ENCODE assay signal across 19 cellular contexts in genomic region chr2:99784946-99785345, GRCh38.
DNase-seq lines count a peak whose midpoint lies in the region; ATAC-seq and TF ChIP-seq lines count a peak whose summit lies in the region.
"Had no signal": no experiment of that assay in that cellular context is flagged by ENCODE, and none has a peak within 500 bp of the region (broad histone marks: within the 10 kb centered on the region; RNA-seq: fewer than 3 reads in every experiment).

No MANE protein-coding gene starts in this region.

- BruUV-seq in IMR-90 (replicated peaks; lab: Mats Ljungman, UMichigan) = no TSS peak

- no peaks in the 10 kb centered on the region for H3K9me1 ChIP-seq in IMR-90 (ENCODE audit: insufficient read depth, low read length)

- no peak overlapping the region for H2BK20ac ChIP-seq in IMR-90 (ENCODE audit: low read depth, low read length)

- no peak for TF ChIP-seq CTCF in 22Rv1 (IDR thresholded peaks at IDR 0.05)
- no peak for TF ChIP-seq CTCF in IMR-90 (conservative IDR thresholded peaks at IDR 0.05; ENCODE audit: low read depth, low read length)
- no peak for TF ChIP-seq CTCF in activated B cell treated with CpG ODN at 0.5 μM for 24 hours (IDR thresholded peaks at IDR 0.05)
- TF ChIP-seq CTCF in nephron (IDR thresholded peaks at IDR 0.05; ENCODE audit: unreplicated experiment in 3 of 3) = no peak

- no peak for DNase-seq in IMR-90
- no peak for DNase-seq in activated B cell treated with CpG ODN at 0.5 μM for 24 hours
- no peak for DNase-seq in SKM-1 (lab: John Stamatoyannopoulos, UW; ENCODE audit: unreplicated experiment)
- no peak for DNase-seq in neuronal stem cell (ENCODE audit: low spot score)
- no peak for DNase-seq in activated naive CD8-positive, alpha-beta T cell treated with anti-CD3 and anti-CD28 coated beads for 36 hours
- DNase-seq: CD4-positive, CD25-positive, alpha-beta regulatory T cell; CD8-positive, alpha-beta memory T cell; COR-L47; DMS 273 treated with DMSO at 0.1 percent for 48 hours; DMS53; DND-41; EL; GM23248; HCEC 1CT had no signal

- no peaks in the 10 kb centered on the region; the same call in 1 of the 2 replicates for H3K9me3 ChIP-seq in IMR-90 (ENCODE audit: control insufficient read depth, insufficient read depth, low read length)
- no peaks in the 10 kb centered on the region for H3K9me3 ChIP-seq in neuronal stem cell (replicated peaks in 1 of 2; ENCODE audit: control insufficient read depth in 2 of 2, insufficient read depth in 1 of 2, low read depth in 1 of 2, low read length in 2 of 2)

- H3K27me3 Mint-ChIP-seq in activated B cell treated with CpG ODN at 0.5 μM for 24 hours (no peaks in the 10 kb centered on the region), nephron (ENCODE audit: low read depth) (no peaks in the 10 kb centered on the region)
- H3K27me3 Mint-ChIP-seq in activated naive CD8-positive, alpha-beta T cell treated with anti-CD3 and anti-CD28 coated beads for 36 hours = no peaks in the 10 kb centered on the region
- H3K27me3 Mint-ChIP-seq: B cell had no signal

- no peaks in the 10 kb centered on the region for H4K20me1 ChIP-seq in IMR-90 (ENCODE audit: insufficient read depth, low read length)

- no peak overlapping the region for H3K56ac ChIP-seq in IMR-90 (ENCODE audit: extremely low read depth, insufficient read depth, low read length)

- H4K5ac ChIP-seq in IMR-90 (ENCODE audit: low read depth, low read length) = no peak overlapping the region

- H4K91ac ChIP-seq in IMR-90 (ENCODE audit: insufficient read depth, low read depth, low read length) (no peak overlapping the region), neuronal stem cell (ENCODE audit: low read depth, low read length, poor library complexity) (no peak overlapping the region)

- H2BK15ac ChIP-seq in IMR-90 (ENCODE audit: low read depth, low read length) (no peak overlapping the region), neuronal stem cell (ENCODE audit: low read length) (no peak overlapping the region)

- H3K36me3 ChIP-seq in IMR-90 (ENCODE audit: control insufficient read depth, insufficient read depth, low read length) = peaks cover 6% of the 10 kb centered on the region; the same call in 1 of the 2 replicates
- no peaks in the 10 kb centered on the region for H3K36me3 ChIP-seq in neuronal stem cell (replicated peaks in 1 of 2; ENCODE audit: control insufficient read depth in 2 of 2, insufficient read depth in 2 of 2, low read length in 2 of 2)

- H4K8ac ChIP-seq in IMR-90 (ENCODE audit: low read depth in 2 of 2, low read length in 2 of 2) (no peak overlapping the region), neuronal stem cell (ENCODE audit: low read depth, low read length) (no peak overlapping the region)

- H3K27ac ChIP-seq in 22Rv1 (peak overlapping the region; percentile 33; the same call in 1 of the 2 replicates), IMR-90 (ENCODE audit: insufficient read depth, low read length) (no peak overlapping the region), neuronal stem cell (replicated peaks; ENCODE audit: low read length) (no peak overlapping the region)
- H3K27ac ChIP-seq: GM23248 had no signal

- no peak for ATAC-seq in IMR-90 (ENCODE audit: low read depth)
- no peak for ATAC-seq in activated B cell treated with CpG ODN at 0.5 μM for 24 hours (ENCODE audit: low read depth)
- no peak for ATAC-seq in HG02763 (IDR thresholded peaks at IDR 0.05; ENCODE audit: unreplicated experiment)

- no peak overlapping the region for H2AK9ac ChIP-seq in IMR-90 (replicated peaks; ENCODE audit: low read depth, low read length, poor library complexity)

- WGBS in IMR-90 (ENCODE audit: extremely low coverage in 2 of 2, insufficient read length in 1 of 2), 2 experiments = 100% methylated on average over 2 of the region's 8 CpGs; no CpG with 5 or more reads in 1 of the 2 experiments
- WGBS in neuronal stem cell (ENCODE audit: extremely low coverage in 2 of 2, insufficient read length in 2 of 2, insufficient replicate concordance in 1 of 2), 2 donors = no CpG with 5 or more reads among the region's 8 CpGs

- H2BK5ac ChIP-seq in IMR-90 (ENCODE audit: low read depth, low read length, poor library complexity, severe bottlenecking) = no peak overlapping the region
- H2BK5ac ChIP-seq in neuronal stem cell (ENCODE audit: low read length) = no peak overlapping the region

- dilution Hi-C loops in IMR-90 (cut with HindIII; ENCODE audit: low sequenced_read_pairs, unreplicated experiment) = no loop called here

- H3K27ac Mint-ChIP-seq in activated B cell treated with CpG ODN at 0.5 μM for 24 hours (peak overlapping the region; percentile 20), nephron (peak overlapping the region; percentile 60 to 73 (median 67))
- H3K27ac Mint-ChIP-seq in activated naive CD8-positive, alpha-beta T cell treated with anti-CD3 and anti-CD28 coated beads for 36 hours = no peak overlapping the region
- H3K27ac Mint-ChIP-seq: B cell; CD4-positive, CD25-positive, alpha-beta regulatory T cell; CD8-positive, alpha-beta memory T cell had no signal

- H2BK12ac ChIP-seq in neuronal stem cell (ENCODE audit: low read length) = no peak overlapping the region

- H3K14ac ChIP-seq in IMR-90 (replicated peaks; ENCODE audit: low read depth, low read length) (no peak overlapping the region), neuronal stem cell (ENCODE audit: low read length) (no peak overlapping the region)

- H3K23ac ChIP-seq in IMR-90 (ENCODE audit: low read depth, low read length) (no peak overlapping the region), neuronal stem cell (ENCODE audit: low read depth, low read length, poor library complexity) (no peak overlapping the region)

- H2BK120ac ChIP-seq in IMR-90 (ENCODE audit: low read depth, low read length) (no peak overlapping the region), neuronal stem cell (ENCODE audit: low read depth, low read length) (no peak overlapping the region)

- H3K9ac ChIP-seq in IMR-90 (ENCODE audit: low read depth, low read length) = no peak overlapping the region
- no peak overlapping the region for H3K9ac ChIP-seq in neuronal stem cell (ENCODE audit: low read depth, low read length, poor library complexity)
- H3K9ac ChIP-seq: GM23248 had no signal

- H3K18ac ChIP-seq in IMR-90 (ENCODE audit: low read depth, low read length) = no peak overlapping the region
- H3K18ac ChIP-seq in neuronal stem cell (ENCODE audit: low read length) = no peak overlapping the region

- H3K4me1 Mint-ChIP-seq in activated B cell treated with CpG ODN at 0.5 μM for 24 hours (no peaks in the 10 kb centered on the region), nephron (peaks cover 25% of the 10 kb centered on the region)
- no peaks in the 10 kb centered on the region for H3K4me1 Mint-ChIP-seq in activated naive CD8-positive, alpha-beta T cell treated with anti-CD3 and anti-CD28 coated beads for 36 hours
- H3K4me1 Mint-ChIP-seq: CD4-positive, CD25-positive, alpha-beta regulatory T cell; CD8-positive, alpha-beta memory T cell had no signal

- no peak for TF ChIP-seq POLR2A in IMR-90 (IDR thresholded peaks at IDR 0.05; ENCODE audit: low read depth, low read length)

- no peak overlapping the region for H2AFZ ChIP-seq in IMR-90 (replicated peaks; ENCODE audit: low read length, poor library complexity)
- H2AFZ ChIP-seq in neuronal stem cell (ENCODE audit: low read length) = no peak overlapping the region
- H2AFZ ChIP-seq: GM23248 had no signal

- H3K4me1 ChIP-seq in IMR-90 (ENCODE audit: control insufficient read depth, insufficient read depth, low read length) = peaks cover 5% of the 10 kb centered on the region
- H3K4me1 ChIP-seq in neuronal stem cell (ENCODE audit: control insufficient read depth in 2 of 2, insufficient read depth in 1 of 2, low read depth in 1 of 2, low read length in 2 of 2) = no peaks in the 10 kb centered on the region

- POLR2A ChIA-PET in IMR-90 (lab: Charles Lee; ENCODE audit: unreplicated experiment) (no interaction called here), activated B cell treated with CpG ODN at 0.5 μM for 24 hours (lab: Charles Lee) (no interaction called here)

- H3K36me3 Mint-ChIP-seq in activated B cell treated with CpG ODN at 0.5 μM for 24 hours (ENCODE audit: low read depth) = peaks cover 78% of the 10 kb centered on the region
- H3K36me3 Mint-ChIP-seq in nephron (ENCODE audit: low read depth) = peaks cover 27% of the 10 kb centered on the region
- no peaks in the 10 kb centered on the region for H3K36me3 Mint-ChIP-seq in activated naive CD8-positive, alpha-beta T cell treated with anti-CD3 and anti-CD28 coated beads for 36 hours
- H3K36me3 Mint-ChIP-seq: CD8-positive, alpha-beta memory T cell had no signal

- no peak overlapping the region for H3K4me2 ChIP-seq in IMR-90 (ENCODE audit: low read depth, low read length)
- no peak overlapping the region for H3K4me2 ChIP-seq in neuronal stem cell (ENCODE audit: insufficient read depth, low read length, poor library complexity, severe bottlenecking)

- H3K4ac ChIP-seq in IMR-90 (ENCODE audit: low read depth, low read length) (no peak overlapping the region), neuronal stem cell (ENCODE audit: low read length) (no peak overlapping the region)

- TF ChIP-seq RAD21 in IMR-90 (IDR thresholded peaks at IDR 0.05; ENCODE audit: low read length) = no peak

- H3K4me3 ChIP-seq in IMR-90 (ENCODE audit: insufficient read depth, low read depth, low read length) (no peak overlapping the region), neuronal stem cell (ENCODE audit: low read length in 2 of 2) (no peak overlapping the region)
- H3K4me3 ChIP-seq: BLaER1 treated with 17β-estradiol and CSF1 and Interleukin-3, amounts not matched to agents 10 nM and 100 nM; GM23248 had no signal

- H3K9me3 Mint-ChIP-seq in activated B cell treated with CpG ODN at 0.5 μM for 24 hours (peaks cover 14% of the 10 kb centered on the region), nephron (peaks cover 12% of the 10 kb centered on the region)
- H3K9me3 Mint-ChIP-seq in activated naive CD8-positive, alpha-beta T cell treated with anti-CD3 and anti-CD28 coated beads for 36 hours = no peaks in the 10 kb centered on the region

- CTCF ChIA-PET in IMR-90 (lab: Yijun Ruan, JAX) (no interaction called here), activated B cell treated with CpG ODN at 0.5 μM for 24 hours (lab: Charles Lee) (no interaction called here)

- in situ Hi-C loops in IMR-90 (cut with MboI; ENCODE audit: low sequenced_read_pairs) = no loop called here

- H3K79me1 ChIP-seq in IMR-90 (ENCODE audit: low read depth in 1 of 2, low read length in 2 of 2) (peaks cover 14% of the 10 kb centered on the region in 2 experiments; a peak in 3 of 4 replicates), neuronal stem cell (ENCODE audit: low read depth, low read length) (no peaks in the 10 kb centered on the region)

- intact Hi-C loops in IMR-90 (cut with micrococcal nuclease) = no loop called here
- intact Hi-C loops in activated B cell treated with CpG ODN at 0.5 μM for 24 hours (cut with micrococcal nuclease) = no loop called here

- no peaks in the 10 kb centered on the region for H3K27me3 ChIP-seq in IMR-90 (ENCODE audit: control insufficient read depth, insufficient read depth, low read length)
- no peaks in the 10 kb centered on the region for H3K27me3 ChIP-seq in neuronal stem cell (ENCODE audit: control insufficient read depth in 3 of 3, insufficient read depth in 3 of 3, low read depth in 1 of 3, low read length in 3 of 3)
- H3K27me3 ChIP-seq: BLaER1 treated with 17β-estradiol and CSF1 and Interleukin-3, amounts not matched to agents 10 nM and 100 nM had no signal

- H2AK5ac ChIP-seq in IMR-90 (ENCODE audit: low read depth, low read length) (0 out of 2 replicates have a peak overlapping the region, but pooled peaks have one; percentile 10), neuronal stem cell (ENCODE audit: low read depth, low read length) (no peak overlapping the region)

- H3K4me3 Mint-ChIP-seq in activated B cell treated with CpG ODN at 0.5 μM for 24 hours (no peak overlapping the region), nephron (no peak overlapping the region)
- no peak overlapping the region for H3K4me3 Mint-ChIP-seq in activated naive CD8-positive, alpha-beta T cell treated with anti-CD3 and anti-CD28 coated beads for 36 hours
- H3K4me3 Mint-ChIP-seq: B cell; CD4-positive, CD25-positive, alpha-beta regulatory T cell; CD8-positive, alpha-beta memory T cell had no signal
